28 cellular contexts compared by ENCODE assay signal in the genomic region with DNA sequence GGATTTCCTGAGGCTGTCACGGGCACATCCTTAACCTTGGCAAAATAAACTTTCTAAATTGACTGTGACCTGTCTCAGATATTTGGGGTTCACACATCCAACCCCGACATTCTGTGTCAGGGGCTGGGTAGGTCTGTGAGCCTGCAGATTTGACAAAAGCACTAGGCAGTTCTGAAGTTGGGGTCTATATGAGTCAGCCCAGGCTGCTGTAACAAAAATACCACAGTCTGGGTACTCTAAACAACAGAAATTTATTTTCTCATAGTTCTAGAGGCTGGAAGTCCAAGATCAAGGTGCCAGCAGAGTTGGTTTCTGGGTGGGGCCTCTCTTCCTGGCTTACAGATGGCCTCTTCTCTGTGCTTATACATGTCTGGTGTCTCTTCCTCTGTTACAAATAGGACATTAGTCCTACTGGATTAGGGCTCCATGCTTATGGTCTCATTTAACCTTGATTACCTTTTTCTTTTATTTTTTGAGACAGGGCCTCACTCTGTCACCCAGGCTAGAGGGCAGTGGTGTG. TPM values are rescaled to one million over a fixed set of nuclear protein-coding genes. Genes with fewer than 3 reads are reported as not detected.
DNase-seq lines count a peak whose midpoint lies in the region; ATAC-seq, FAIRE-seq and TF ChIP-seq lines count a peak whose summit lies in the region.
"Had no signal": no experiment of that assay in that cellular context is flagged by ENCODE, and none has a peak within 500 bp of the region (broad histone marks: within the 10 kb centered on the region; RNA-seq: fewer than 3 reads in every experiment).

No MANE protein-coding gene starts in this region.

- no peak for TF ChIP-seq CTCF in RWPE1 (conservative IDR thresholded peaks at IDR 0.05; ENCODE audit: low read depth)
- TF ChIP-seq CTCF in K562 (IDR thresholded peaks at IDR 0.05 in 2 of 3, conservative IDR thresholded peaks at IDR 0.05 in 1 of 3; ENCODE audit: insufficient read depth in 2 of 3, low read depth in 1 of 3, low read length in 3 of 3), result no peak

- H3K27me3 Mint-ChIP-seq in activated T-cell treated with anti-CD3 and anti-CD28 coated beads, Interleukin-2, amount 50 U/mL, for 72 hours (ENCODE audit: low read depth), result no peaks in the 10 kb centered on the region
- no peaks in the 10 kb centered on the region for H3K27me3 Mint-ChIP-seq in stimulated activated naive B cell treated with anti-CD40 and anti-IgM and Interleukin-4, amounts not matched to agents 10 μg/mL and 1 μg/mL and 100 μg/mL, for 72 hours
- no peaks in the 10 kb centered on the region for H3K27me3 Mint-ChIP-seq in CD4-positive, alpha-beta memory T cell

- no peak for TF ChIP-seq EP300 in K562 (IDR thresholded peaks at IDR 0.05; ENCODE audit: low read length)

- H3K36me3 ChIP-seq in K562 (ENCODE audit: control insufficient read depth, insufficient read depth, low read length), result no peaks in the 10 kb centered on the region
- H3K36me3 ChIP-seq in CD4-positive, alpha-beta memory T cell (ENCODE audit: insufficient read depth, low read length), result no peaks in the 10 kb centered on the region
- H3K36me3 ChIP-seq: BLaER1 treated with 17β-estradiol and CSF1 and Interleukin-3, amounts not matched to agents 10 nM and 100 nM; SJSA1 had no signal

- no peak for TF ChIP-seq RAD21 in K562 (CRISPR knock-in tag; conservative IDR thresholded peaks at IDR 0.05 in 1 of 2, IDR thresholded peaks at IDR 0.05 in 1 of 2)

- no peaks in the 10 kb centered on the region for H3K36me3 Mint-ChIP-seq in activated T-cell treated with anti-CD3 and anti-CD28 coated beads, Interleukin-2, amount 50 U/mL, for 72 hours (ENCODE audit: insufficient read depth in 2 of 2)
- no peaks in the 10 kb centered on the region for H3K36me3 Mint-ChIP-seq in stimulated activated naive B cell treated with anti-CD40 and anti-IgM and Interleukin-4, amounts not matched to agents 10 μg/mL and 1 μg/mL and 100 μg/mL, for 72 hours
- peaks cover 0 to 5% of the 10 kb centered on the region in 2 donors for H3K36me3 Mint-ChIP-seq in CD4-positive, alpha-beta memory T cell
- H3K36me3 Mint-ChIP-seq: CD8-positive, alpha-beta T cell had no signal

- peak overlapping the region; percentile 36; the same call in 1 of the 2 replicates for H2AFZ ChIP-seq in K562 (ENCODE audit: low read depth, low read length)
- H2AFZ ChIP-seq: GM23338, PC-9 had no signal

- CTCF ChIA-PET in RWPE1 (lab: Yijun Ruan, JAX) (interaction anchor here (0.7 kb wide), 1 partner anchor 11 kb away, joined by 3 read pairs; no protein-coding TSS in a partner anchor), K562 (lab: Yijun Ruan, JAX; ENCODE audit: low intra/inter-chr PET ratio) (no interaction called here)
- CTCF ChIA-PET in CD4-positive, alpha-beta memory T cell (lab: Charles Lee; ENCODE audit: partially characterized antibody), result interaction anchor here (0.6 to 1.0 kb wide), 2 partner anchors 40 to 131 kb away, joined by 3 to 4 read pairs; no protein-coding TSS in a partner anchor

- H3K9me3 ChIP-seq in K562 (replicated peaks; ENCODE audit: control insufficient read depth, insufficient read depth, low read depth, low read length), result no peaks in the 10 kb centered on the region
- no peaks in the 10 kb centered on the region for H3K9me3 ChIP-seq in CD4-positive, alpha-beta memory T cell (ENCODE audit: control insufficient read depth in 1 of 2, low read length in 2 of 2)
- H3K9me3 ChIP-seq: A549; BLaER1 treated with 17β-estradiol and CSF1 and Interleukin-3, amounts not matched to agents 10 nM and 100 nM; Caco-2; SJSA1 had no signal

- no peaks in the 10 kb centered on the region for H4K20me1 ChIP-seq in K562 (replicated peaks; ENCODE audit: control insufficient read depth, insufficient read depth, low read length)

- 42% methylated on average over 2 of the region's 2 CpGs for WGBS in K562 (ENCODE audit: insufficient coverage, low coverage, missing lambda C conversion rate)

- no peak overlapping the region for H3K4me3 Mint-ChIP-seq in activated T-cell treated with anti-CD3 and anti-CD28 coated beads, Interleukin-2, amount 50 U/mL, for 72 hours
- no peak overlapping the region for H3K4me3 Mint-ChIP-seq in stimulated activated naive B cell treated with anti-CD40 and anti-IgM and Interleukin-4, amounts not matched to agents 10 μg/mL and 1 μg/mL and 100 μg/mL, for 72 hours
- H3K4me3 Mint-ChIP-seq in CD4-positive, alpha-beta memory T cell, result peak overlapping the region in 1 of 8 donors; percentile 24
- H3K4me3 Mint-ChIP-seq: CD8-positive, alpha-beta T cell; GM23338; H9 had no signal

- peak overlapping the region; percentile 60 for H3K27ac Mint-ChIP-seq in activated T-cell treated with anti-CD3 and anti-CD28 coated beads, Interleukin-2, amount 50 U/mL, for 72 hours
- H3K27ac Mint-ChIP-seq in stimulated activated naive B cell treated with anti-CD40 and anti-IgM and Interleukin-4, amounts not matched to agents 10 μg/mL and 1 μg/mL and 100 μg/mL, for 72 hours, result peak overlapping the region; percentile 25
- peak overlapping the region in 3 of 7 donors; percentile 55 to 74 (median 70) for H3K27ac Mint-ChIP-seq in CD4-positive, alpha-beta memory T cell
- H3K27ac Mint-ChIP-seq: CD8-positive, alpha-beta T cell; GM23338 had no signal

- DNase-seq in activated T-cell treated with anti-CD3 and anti-CD28 coated beads, Interleukin-2, amount 50 U/mL, for 72 hours, result no peak
- DNase-seq in activated T-cell treated with anti-CD3 and anti-CD28 coated beads for 4 hours, result no peak
- no peak for DNase-seq in RWPE1 (ENCODE audit: low spot score)
- no peak for DNase-seq in K562 (ENCODE audit: extremely low read depth in 1 of 4, low spot score in 3 of 4)
- no peak for DNase-seq in stimulated activated naive B cell treated with anti-CD40 and anti-IgM and Interleukin-4, amounts not matched to agents 10 μg/mL and 1 μg/mL and 100 μg/mL, for 72 hours
- no peak for DNase-seq in germinal center (ENCODE audit: low spot score)
- no peak for DNase-seq in CD4-positive, alpha-beta memory T cell
- DNase-seq: AML-193; Caco-2; CD8-positive, alpha-beta T cell; EL; GDM1; H9; IMR-90; NCI-H1048; NCI-H1417; NCI-H1694; NCI-H2081; NCI-H2227 treated with DMSO at 0.1 percent for 48 hours; NCI-H526 treated with DMSO at 0.1 percent for 48 hours; PC-9 had no signal

- no peak overlapping the region for H3K4me3 ChIP-seq in K562
- H3K4me3 ChIP-seq in CD4-positive, alpha-beta memory T cell (ENCODE audit: low read length in 2 of 2), result no peak overlapping the region
- H3K4me3 ChIP-seq: A549; BLaER1 treated with 17β-estradiol and CSF1 and Interleukin-3, amounts not matched to agents 10 nM and 100 nM; GM12878; GM23338; PC-9; SJSA1 had no signal

- H3K79me2 ChIP-seq in K562 (ENCODE audit: control insufficient read depth, insufficient read depth, low read length), result peaks cover 12% of the 10 kb centered on the region

- no peaks in the 10 kb centered on the region for H3K27me3 ChIP-seq in K562 (ENCODE audit: control insufficient read depth in 2 of 2, insufficient read depth in 2 of 2, low read length in 2 of 2)
- no peaks in the 10 kb centered on the region for H3K27me3 ChIP-seq in CD4-positive, alpha-beta memory T cell (ENCODE audit: insufficient read depth, low read length)
- H3K27me3 ChIP-seq: BLaER1 treated with 17β-estradiol and CSF1 and Interleukin-3, amounts not matched to agents 10 nM and 100 nM; SJSA1 had no signal

- no peak overlapping the region for H3K9ac ChIP-seq in K562 (ENCODE audit: insufficient read depth in 1 of 2, low read depth in 2 of 2, low read length in 2 of 2)
- H3K9ac ChIP-seq: BLaER1 treated with 17β-estradiol and CSF1 and Interleukin-3, amounts not matched to agents 10 nM and 100 nM; KMS-11 had no signal

- POLR2A ChIA-PET in RWPE1 (lab: Yijun Ruan, JAX; ENCODE audit: low non-redundant PET), result no interaction called here
- POLR2A ChIA-PET in K562 (lab: Yijun Ruan, JAX), result interaction anchor here (0.6 to 1.2 kb wide), 3 partner anchors 9 to 94 kb away, joined by 3 to 5 read pairs (median 4); no protein-coding TSS in a partner anchor
- POLR2A ChIA-PET in CD4-positive, alpha-beta memory T cell (lab: Charles Lee; ENCODE audit: partially characterized antibody), result no interaction called here

- peaks cover 24% of the 10 kb centered on the region for H3K4me1 Mint-ChIP-seq in activated T-cell treated with anti-CD3 and anti-CD28 coated beads, Interleukin-2, amount 50 U/mL, for 72 hours (ENCODE audit: low read depth)
- peaks cover 11 to 29% of the 10 kb centered on the region in 2 donors for H3K4me1 Mint-ChIP-seq in stimulated activated naive B cell treated with anti-CD40 and anti-IgM and Interleukin-4, amounts not matched to agents 10 μg/mL and 1 μg/mL and 100 μg/mL, for 72 hours
- peaks cover 14 to 27% (median 21%) of the 10 kb centered on the region in 4 donors for H3K4me1 Mint-ChIP-seq in CD4-positive, alpha-beta memory T cell

- FAIRE-seq in K562 (lab: Jason Lieb, UNC), result no peak
- FAIRE-seq: A549, GM12878, HTR-8/SVneo had no signal

- H3K4me2 ChIP-seq in K562 (ENCODE audit: insufficient read depth, low read length), result no peak overlapping the region
- H3K4me2 ChIP-seq: A549; BLaER1 treated with 17β-estradiol and CSF1 and Interleukin-3, amounts not matched to agents 10 nM and 100 nM; GM23338; KMS-11; PC-9 had no signal

- ATAC-seq in activated T-cell treated with anti-CD3 and anti-CD28 coated beads, Interleukin-2, amount 50 U/mL, for 72 hours (replicated peaks in 1 of 2), result no peak
- no peak for ATAC-seq in K562
- ATAC-seq in stimulated activated naive B cell treated with anti-CD40 and anti-IgM and Interleukin-4, amounts not matched to agents 10 μg/mL and 1 μg/mL and 100 μg/mL, for 72 hours (replicated peaks), result no peak
- ATAC-seq: A549; CD8-positive, alpha-beta T cell; GM12878; GM23338 had no signal

- intact Hi-C loops in K562 (cut with micrococcal nuclease), result no loop called here
- intact Hi-C loops in CD4-positive, alpha-beta memory T cell (cut with micrococcal nuclease), result no loop called here

- no TSS peak for BruUV-seq in K562 (replicated peaks; lab: Mats Ljungman, UMichigan)

- peaks cover 25 to 34% of the 10 kb centered on the region in 2 experiments; a peak in 4 of 5 replicates for H3K4me1 ChIP-seq in K562 (replicated peaks in 1 of 2; ENCODE audit: control insufficient read depth in 2 of 2, insufficient read depth in 2 of 2, low read length in 2 of 2)
- peaks cover 28% of the 10 kb centered on the region for H3K4me1 ChIP-seq in CD4-positive, alpha-beta memory T cell (ENCODE audit: insufficient read depth, low read length)

- H3K9me3 Mint-ChIP-seq in activated T-cell treated with anti-CD3 and anti-CD28 coated beads, Interleukin-2, amount 50 U/mL, for 72 hours, result no peaks in the 10 kb centered on the region
- H3K9me3 Mint-ChIP-seq in stimulated activated naive B cell treated with anti-CD40 and anti-IgM and Interleukin-4, amounts not matched to agents 10 μg/mL and 1 μg/mL and 100 μg/mL, for 72 hours, result no peaks in the 10 kb centered on the region
- peaks cover 0 to 2% (median 0%) of the 10 kb centered on the region in 8 donors for H3K9me3 Mint-ChIP-seq in CD4-positive, alpha-beta memory T cell
- H3K9me3 Mint-ChIP-seq: CD8-positive, alpha-beta T cell; GM23338; H9 had no signal

- H3K9me1 ChIP-seq in K562 (ENCODE audit: control insufficient read depth, insufficient read depth, low read length), result no peaks in the 10 kb centered on the region

- H3K27ac ChIP-seq in RWPE1 (peak overlapping the region; percentile 29; the same call in 1 of the 2 replicates), K562 (ENCODE audit: extremely low read depth, low read depth, low read length) (no peak overlapping the region)
- H3K27ac ChIP-seq in CD4-positive, alpha-beta memory T cell (ENCODE audit: low read depth, low read length), result no peak overlapping the region
- H3K27ac ChIP-seq: A549; BLaER1 treated with 17β-estradiol and CSF1 and Interleukin-3, amounts not matched to agents 10 nM and 100 nM; KMS-11; PC-9; SJSA1 had no signal

- TF ChIP-seq POLR2A in K562 (conservative IDR thresholded peaks at IDR 0.05), result no peak

- in situ Hi-C loops in K562 (cut with MboI), result loop anchor here (5.0 kb wide), 1 partner anchor 158 kb away; no protein-coding TSS in a partner anchor

RNA-seq across cellular contexts. Expression of a gene that starts 3.0 kb away (rescaled TPM):
- total RNA-seq in activated T-cell treated with anti-CD3 and anti-CD28 coated beads, Interleukin-2, amount 50 U/mL, for 72 hours, result 1 to 10 TPM; 3.0 to 7.8 TPM
- total RNA-seq in K562 (2011; cell fraction: chromatin; rRNA removed; ENCODE audit: low replicate concordance), result 6.0 and 32.3 TPM in 2 replicates
- total RNA-seq in K562 (2011; cell fraction: nucleolus; rRNA removed), result 25.7 and 37.9 TPM in 2 replicates
- total RNA-seq in K562 (2011; cell fraction: nucleoplasm; rRNA removed), result 15.3 and 20.1 TPM in 2 replicates
- total RNA-seq in K562 (2014; rRNA removed), result 19.9 and 27.8 TPM in 2 replicates
- total RNA-seq in K562 (2014; rRNA removed; fragmentation: Illumina TruSeq; extraction: Trizol), result 3.3 and 3.7 TPM in 2 replicates
- total RNA-seq in K562 (2015; rRNA removed; fragmentation: Illumina TruSeq; extraction: Trizol), result 8.0 and 8.3 TPM in 2 replicates
- total RNA-seq in K562 (2021), result 17.8 and 20.9 TPM in 2 replicates
- polyA plus RNA-seq in K562 (2011; rRNA removed), result 10.9 and 15.9 TPM in 2 replicates
- polyA plus RNA-seq in K562 (2011; cell fraction: cytosol; rRNA removed), result 14.2 and 28.7 TPM in 2 replicates
- polyA plus RNA-seq in K562 (2011; cell fraction: nucleus; rRNA removed), result 22.8 and 30.9 TPM in 2 replicates
- 16.0 and 21.8 TPM in 2 replicates for polyA plus RNA-seq in K562 (2012)
- 8.1 and 13.6 TPM in 2 replicates for polyA plus RNA-seq in K562 (2014; fragmentation: Illumina TruSeq; extraction: Trizol)
- polyA plus RNA-seq in K562 (2014; fragmentation: Nextera tagmentation; extraction: Ambion mirVana), result under 1 TPM; 0.17 to 0.32 TPM
- 10.3 and 15.5 TPM in 2 replicates for polyA plus RNA-seq in K562 (2014; rRNA removed)
- 11.8 and 19.8 TPM in 2 replicates for polyA minus RNA-seq in K562 (2011; rRNA and poly(A)+ RNA removed)
- 18.6 and 24.7 TPM in 2 replicates for polyA minus RNA-seq in K562 (2011; cell fraction: cytosol; rRNA and poly(A)+ RNA removed)
- 21.7 and 22.7 TPM in 2 replicates for polyA minus RNA-seq in K562 (2011; cell fraction: nucleus; rRNA and poly(A)+ RNA removed)
- 10 to 100 TPM; 11.5 to 13.6 TPM for total RNA-seq in CD4-positive, alpha-beta memory T cell
- polyA plus RNA-seq in CD4-positive, alpha-beta memory T cell, result 1 to 10 TPM; 2.4 to 3.5 TPM

RNA-seq across cellular contexts. Expression of a gene that starts 27.6 kb away (rescaled TPM):
- total RNA-seq in activated T-cell treated with anti-CD3 and anti-CD28 coated beads, Interleukin-2, amount 50 U/mL, for 72 hours, result 1 to 10 TPM; 7.0 to 9.9 TPM
- 15.4 and 51.0 TPM in 2 replicates for total RNA-seq in K562 (2011; cell fraction: chromatin; rRNA removed; ENCODE audit: low replicate concordance)
- 25.4 and 38.4 TPM in 2 replicates for total RNA-seq in K562 (2011; cell fraction: nucleolus; rRNA removed)
- 20.2 and 22.1 TPM in 2 replicates for total RNA-seq in K562 (2011; cell fraction: nucleoplasm; rRNA removed)
- total RNA-seq in K562 (2014; rRNA removed) (6.3 and 7.0 TPM in 2 replicates), K562 (2014; rRNA removed; fragmentation: Illumina TruSeq; extraction: Trizol) (2.7 and 4.3 TPM in 2 replicates), K562 (2015; rRNA removed; fragmentation: Illumina TruSeq; extraction: Trizol) (5.2 and 6.0 TPM in 2 replicates), K562 (2021) (11.2 and 15.1 TPM in 2 replicates)
- polyA plus RNA-seq in K562 (2011; rRNA removed) (21.0 and 33.1 TPM in 2 replicates), K562 (2014; fragmentation: Illumina TruSeq; extraction: Trizol) (4.4 and 10.8 TPM in 2 replicates), K562 (2014; fragmentation: Nextera tagmentation; extraction: Ambion mirVana) (1 to 10 TPM in 1 of 2 experiments, under 1 TPM in 1; 0.73 to 1.1 TPM), K562 (2014; rRNA removed) (14.8 and 17.1 TPM in 2 replicates)
- polyA plus RNA-seq in K562 (2011; cell fraction: cytosol; rRNA removed), result 31.5 and 39.3 TPM in 2 replicates
- polyA plus RNA-seq in K562 (2011; cell fraction: nucleus; rRNA removed), result 84.8 and 93.8 TPM in 2 replicates
- 14.3 and 15.2 TPM in 2 replicates for polyA plus RNA-seq in K562 (2012)
- 7.3 and 9.1 TPM in 2 replicates for polyA minus RNA-seq in K562 (2011; rRNA and poly(A)+ RNA removed)
- 9.3 and 17.2 TPM in 2 replicates for polyA minus RNA-seq in K562 (2011; cell fraction: cytosol; rRNA and poly(A)+ RNA removed)
- polyA minus RNA-seq in K562 (2011; cell fraction: nucleus; rRNA and poly(A)+ RNA removed), result 17.2 and 21.5 TPM in 2 replicates
- total RNA-seq in CD4-positive, alpha-beta memory T cell, result 10 to 100 TPM; 13.1 to 16.7 TPM
- 10 to 100 TPM in 1 of 2 donors, 1 to 10 TPM in 1; 7.6 to 11.2 TPM for polyA plus RNA-seq in CD4-positive, alpha-beta memory T cell
